In the genomic region with DNA sequence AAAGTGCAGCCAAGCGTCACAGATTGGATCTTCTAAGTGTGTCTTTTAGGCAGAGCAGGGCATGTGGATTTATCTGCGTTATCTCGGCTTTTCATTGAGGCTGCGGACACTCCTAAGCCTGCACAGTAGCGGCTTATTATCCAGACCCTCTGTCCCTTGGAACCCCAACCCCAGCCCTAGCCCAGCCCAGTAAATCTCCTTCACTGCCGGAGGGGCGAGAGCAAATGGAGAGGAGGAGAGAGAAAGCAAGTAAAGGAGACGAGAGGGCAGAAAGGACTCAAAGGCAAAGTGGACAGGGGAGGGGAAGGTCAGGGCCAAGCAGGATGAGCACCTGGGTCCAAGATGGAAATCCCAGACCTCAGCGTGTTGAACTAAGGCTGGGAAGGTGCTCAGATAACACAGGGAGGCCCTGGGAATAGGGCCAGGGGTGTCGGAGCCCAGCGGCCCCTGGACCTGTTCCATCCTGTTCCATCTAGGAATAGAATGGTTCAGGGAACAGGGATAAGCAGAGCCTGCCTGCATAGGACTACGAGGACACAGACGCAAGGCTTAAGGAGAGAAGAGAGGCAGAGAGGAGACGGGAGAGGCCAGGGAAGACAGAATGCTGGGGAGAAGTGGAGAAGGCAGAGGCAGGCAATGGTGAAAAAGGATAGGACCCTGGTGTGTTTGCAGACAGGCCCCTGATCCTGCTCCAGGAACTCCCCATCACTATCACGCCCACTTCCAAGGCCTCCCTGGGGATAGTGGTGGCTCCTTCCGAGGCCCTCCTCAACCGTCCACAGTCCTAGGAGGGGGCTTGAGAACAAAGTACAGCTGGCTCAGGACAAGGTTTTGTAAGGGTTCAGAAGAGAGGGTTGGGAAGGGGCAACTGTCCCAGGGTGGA, we compare ENCODE assay signal across 1 cellular context.
TF ChIP-seq lines count a peak whose summit lies in the region.

No MANE protein-coding gene starts in this region.

TF ChIP-seq in GM23338, 12 proteins besides CTCF, POLR2A, EP300 and RAD21 (continued from another document):
- TF ChIP-seq, protein P1, sequence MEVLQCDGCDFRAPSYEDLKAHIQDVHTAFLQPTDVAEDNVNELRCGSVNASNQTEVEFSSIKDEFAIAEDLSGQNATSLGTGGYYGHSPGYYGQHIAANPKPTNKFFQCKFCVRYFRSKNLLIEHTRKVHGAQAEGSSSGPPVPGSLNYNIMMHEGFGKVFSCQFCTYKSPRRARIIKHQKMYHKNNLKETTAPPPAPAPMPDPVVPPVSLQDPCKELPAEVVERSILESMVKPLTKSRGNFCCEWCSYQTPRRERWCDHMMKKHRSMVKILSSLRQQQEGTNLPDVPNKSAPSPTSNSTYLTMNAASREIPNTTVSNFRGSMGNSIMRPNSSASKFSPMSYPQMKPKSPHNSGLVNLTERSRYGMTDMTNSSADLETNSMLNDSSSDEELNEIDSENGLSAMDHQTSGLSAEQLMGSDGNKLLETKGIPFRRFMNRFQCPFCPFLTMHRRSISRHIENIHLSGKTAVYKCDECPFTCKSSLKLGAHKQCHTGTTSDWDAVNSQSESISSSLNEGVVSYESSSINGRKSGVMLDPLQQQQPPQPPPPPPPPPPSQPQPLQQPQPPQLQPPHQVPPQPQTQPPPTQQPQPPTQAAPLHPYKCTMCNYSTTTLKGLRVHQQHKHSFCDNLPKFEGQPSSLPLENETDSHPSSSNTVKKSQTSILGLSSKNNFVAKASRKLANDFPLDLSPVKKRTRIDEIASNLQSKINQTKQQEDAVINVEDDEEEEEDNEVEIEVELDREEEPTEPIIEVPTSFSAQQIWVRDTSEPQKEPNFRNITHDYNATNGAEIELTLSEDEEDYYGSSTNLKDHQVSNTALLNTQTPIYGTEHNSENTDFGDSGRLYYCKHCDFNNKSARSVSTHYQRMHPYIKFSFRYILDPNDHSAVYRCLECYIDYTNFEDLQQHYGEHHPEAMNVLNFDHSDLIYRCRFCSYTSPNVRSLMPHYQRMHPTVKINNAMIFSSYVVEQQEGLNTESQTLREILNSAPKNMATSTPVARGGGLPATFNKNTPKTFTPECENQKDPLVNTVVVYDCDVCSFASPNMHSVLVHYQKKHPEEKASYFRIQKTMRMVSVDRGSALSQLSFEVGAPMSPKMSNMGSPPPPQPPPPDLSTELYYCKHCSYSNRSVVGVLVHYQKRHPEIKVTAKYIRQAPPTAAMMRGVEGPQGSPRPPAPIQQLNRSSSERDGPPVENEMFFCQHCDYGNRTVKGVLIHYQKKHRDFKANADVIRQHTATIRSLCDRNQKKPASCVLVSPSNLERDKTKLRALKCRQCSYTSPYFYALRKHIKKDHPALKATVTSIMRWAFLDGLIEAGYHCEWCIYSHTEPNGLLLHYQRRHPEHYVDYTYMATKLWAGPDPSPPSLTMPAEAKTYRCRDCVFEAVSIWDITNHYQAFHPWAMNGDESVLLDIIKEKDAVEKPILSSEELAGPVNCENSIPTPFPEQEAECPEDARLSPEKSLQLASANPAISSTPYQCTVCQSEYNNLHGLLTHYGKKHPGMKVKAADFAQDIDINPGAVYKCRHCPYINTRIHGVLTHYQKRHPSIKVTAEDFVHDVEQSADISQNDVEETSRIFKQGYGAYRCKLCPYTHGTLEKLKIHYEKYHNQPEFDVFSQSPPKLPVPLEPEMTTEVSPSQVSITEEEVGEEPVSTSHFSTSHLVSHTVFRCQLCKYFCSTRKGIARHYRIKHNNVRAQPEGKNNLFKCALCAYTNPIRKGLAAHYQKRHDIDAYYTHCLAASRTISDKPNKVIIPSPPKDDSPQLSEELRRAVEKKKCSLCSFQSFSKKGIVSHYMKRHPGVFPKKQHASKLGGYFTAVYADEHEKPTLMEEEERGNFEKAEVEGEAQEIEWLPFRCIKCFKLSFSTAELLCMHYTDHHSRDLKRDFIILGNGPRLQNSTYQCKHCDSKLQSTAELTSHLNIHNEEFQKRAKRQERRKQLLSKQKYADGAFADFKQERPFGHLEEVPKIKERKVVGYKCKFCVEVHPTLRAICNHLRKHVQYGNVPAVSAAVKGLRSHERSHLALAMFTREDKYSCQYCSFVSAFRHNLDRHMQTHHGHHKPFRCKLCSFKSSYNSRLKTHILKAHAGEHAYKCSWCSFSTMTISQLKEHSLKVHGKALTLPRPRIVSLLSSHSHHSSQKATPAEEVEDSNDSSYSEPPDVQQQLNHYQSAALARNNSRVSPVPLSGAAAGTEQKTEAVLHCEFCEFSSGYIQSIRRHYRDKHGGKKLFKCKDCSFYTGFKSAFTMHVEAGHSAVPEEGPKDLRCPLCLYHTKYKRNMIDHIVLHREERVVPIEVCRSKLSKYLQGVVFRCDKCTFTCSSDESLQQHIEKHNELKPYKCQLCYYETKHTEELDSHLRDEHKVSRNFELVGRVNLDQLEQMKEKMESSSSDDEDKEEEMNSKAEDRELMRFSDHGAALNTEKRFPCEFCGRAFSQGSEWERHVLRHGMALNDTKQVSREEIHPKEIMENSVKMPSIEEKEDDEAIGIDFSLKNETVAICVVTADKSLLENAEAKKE (CRISPR knock-in tag; IDR thresholded peaks at IDR 0.05): no peak
- no peak for TF ChIP-seq POLR2AphosphoS5 (IDR thresholded peaks at IDR 0.05; ENCODE audit: low read depth)
- TF ChIP-seq CREB1 (CRISPR knock-in tag; IDR thresholded peaks at IDR 0.05; ENCODE audit: low read depth): no peak
- no peak for TF ChIP-seq ZNF331 (CRISPR knock-in tag; IDR thresholded peaks at IDR 0.05; ENCODE audit: low read depth)
- no peak for TF ChIP-seq EZH2 (IDR thresholded peaks at IDR 0.05; ENCODE audit: low read depth, unreplicated experiment)
- TF ChIP-seq JUNB (IDR thresholded peaks at IDR 0.05; ENCODE audit: unreplicated experiment): no peak
- TF ChIP-seq ZNF114 (CRISPR knock-in tag; IDR thresholded peaks at IDR 0.05): no peak
- TF ChIP-seq STAT1 (IDR thresholded peaks at IDR 0.05; ENCODE audit: unreplicated experiment): no peak
TF ChIP-seq in GM23338: peak in this region for 0.
